Comparison of ENCODE assay signal across 21 cellular contexts in genomic region chr9:129854588-129855110, GRCh38. TPM values are rescaled to one million over a fixed set of nuclear protein-coding genes. Genes with fewer than 3 reads are reported as not detected.
DNase-seq lines count a peak whose midpoint lies in the region; ATAC-seq and TF ChIP-seq lines count a peak whose summit lies in the region.
"Had no signal": no experiment of that assay in that cellular context is flagged by ENCODE, and none has a peak within 500 bp of the region (broad histone marks: within the 10 kb centered on the region; RNA-seq: fewer than 3 reads in every experiment).

No MANE protein-coding gene starts in this region.

- H3K4me3 Mint-ChIP-seq in activated T-cell treated with anti-CD3 and anti-CD28 coated beads, Interleukin-2, amount 50 U/mL, for 72 hours = peak overlapping the region; percentile 39 to 79
- H3K4me3 Mint-ChIP-seq in T-helper 2 cell treated with Interferon-gamma antibody and Interleukin-4, amounts not matched to agents 5 μg/mL and 100 μg/mL, for 36 hours = peak overlapping the region; percentile 45
- peak overlapping the region; percentile 62 for H3K4me3 Mint-ChIP-seq in central memory CD8-positive, alpha-beta T cell
- H3K4me3 Mint-ChIP-seq in stimulated activated naive CD8-positive, alpha-beta T cell treated with anti-CD3 and anti-CD28 coated beads, Interleukin-15, Interleukin-2, amounts not matched to agents 100 ng/mL and 50 ng/mL, for 24 hours = peak overlapping the region; percentile 45
- H3K4me3 Mint-ChIP-seq: CD14-positive monocyte; nephron progenitor cell; stimulated activated naive B cell treated with anti-CD40 and anti-IgM and Interleukin-4, amounts not matched to agents 10 μg/mL and 1 μg/mL and 100 μg/mL, for 72 hours had no signal

- no peak for TF ChIP-seq POLR2A in breast epithelium (IDR thresholded peaks at IDR 0.05)

- intact Hi-C loops in breast epithelium (cut with DNase I; ENCODE audit: low total_unique reads) = loop anchor here (5.0 kb wide), 1 partner anchor 368 kb away; no protein-coding TSS in a partner anchor

- H3K4me1 Mint-ChIP-seq in activated T-cell treated with anti-CD3 and anti-CD28 coated beads, Interleukin-2, amount 50 U/mL, for 72 hours (ENCODE audit: low read depth) = peaks cover 47% of the 10 kb centered on the region
- H3K4me1 Mint-ChIP-seq in T-helper 2 cell treated with Interferon-gamma antibody and Interleukin-4, amounts not matched to agents 5 μg/mL and 100 μg/mL, for 36 hours (ENCODE audit: low read depth) = peaks cover 47% of the 10 kb centered on the region
- H3K4me1 Mint-ChIP-seq in central memory CD8-positive, alpha-beta T cell = peaks cover 32% of the 10 kb centered on the region
- H3K4me1 Mint-ChIP-seq in stimulated activated naive CD8-positive, alpha-beta T cell treated with anti-CD3 and anti-CD28 coated beads, Interleukin-15, Interleukin-2, amounts not matched to agents 100 ng/mL and 50 ng/mL, for 24 hours (ENCODE audit: low read depth) = peaks cover 38% of the 10 kb centered on the region
- H3K4me1 Mint-ChIP-seq: CD14-positive monocyte; stimulated activated naive B cell treated with anti-CD40 and anti-IgM and Interleukin-4, amounts not matched to agents 10 μg/mL and 1 μg/mL and 100 μg/mL, for 72 hours had no signal

- DNase-seq in activated T-cell treated with anti-CD3 and anti-CD28 coated beads, Interleukin-2, amount 50 U/mL, for 72 hours = no peak
- DNase-seq in activated T-cell treated with anti-CD3 and anti-CD28 coated beads, Interleukin-2, amount 50 U/mL, for 48 hours = no peak
- no peak for DNase-seq in T-helper 2 cell treated with Interferon-gamma antibody and Interleukin-4, amounts not matched to agents 5 μg/mL and 100 μg/mL, for 36 hours (ENCODE audit: low spot score)
- DNase-seq in central memory CD8-positive, alpha-beta T cell (ENCODE audit: low spot score in 2 of 2) = no peak
- DNase-seq in breast epithelium (ENCODE audit: low spot score in 2 of 2) (no peak), NCI-H526 treated with DMSO at 0.1 percent for 48 hours (lab: John Stamatoyannopoulos, UW) (no peak)
- DNase-seq: DMS79; H7; KG1; MV-4-11; NCI-H187; nephron progenitor cell; sigmoid colon; SJCRH30; stimulated activated naive B cell treated with anti-CD40 and anti-IgM and Interleukin-4, amounts not matched to agents 10 μg/mL and 1 μg/mL and 100 μg/mL, for 72 hours; trophoblast cell had no signal

- no peak overlapping the region for H3K27ac ChIP-seq in breast epithelium
- H3K27ac ChIP-seq: coronary artery, sigmoid colon, SJCRH30 had no signal

- no peaks in the 10 kb centered on the region for H3K27me3 ChIP-seq in breast epithelium
- H3K27me3 ChIP-seq: sigmoid colon, SJCRH30 had no signal

- H3K9me3 ChIP-seq in breast epithelium = no peaks in the 10 kb centered on the region
- H3K9me3 ChIP-seq: sigmoid colon, SJCRH30 had no signal

- TF ChIP-seq CTCF in breast epithelium (IDR thresholded peaks at IDR 0.05) = no peak

- peaks cover 4% of the 10 kb centered on the region for H3K36me3 ChIP-seq in breast epithelium

- peaks cover 14 to 27% of the 10 kb centered on the region in 2 donors for H3K36me3 Mint-ChIP-seq in activated T-cell treated with anti-CD3 and anti-CD28 coated beads, Interleukin-2, amount 50 U/mL, for 72 hours (ENCODE audit: insufficient read depth in 2 of 2)
- peaks cover 66% of the 10 kb centered on the region for H3K36me3 Mint-ChIP-seq in T-helper 2 cell treated with Interferon-gamma antibody and Interleukin-4, amounts not matched to agents 5 μg/mL and 100 μg/mL, for 36 hours (ENCODE audit: low read depth)
- H3K36me3 Mint-ChIP-seq in central memory CD8-positive, alpha-beta T cell (ENCODE audit: insufficient read depth) = peaks cover 48% of the 10 kb centered on the region
- H3K36me3 Mint-ChIP-seq in stimulated activated naive CD8-positive, alpha-beta T cell treated with anti-CD3 and anti-CD28 coated beads, Interleukin-15, Interleukin-2, amounts not matched to agents 100 ng/mL and 50 ng/mL, for 24 hours (ENCODE audit: low read depth) = peaks cover 69% of the 10 kb centered on the region

- H3K9me3 Mint-ChIP-seq in activated T-cell treated with anti-CD3 and anti-CD28 coated beads, Interleukin-2, amount 50 U/mL, for 72 hours = no peaks in the 10 kb centered on the region
- H3K9me3 Mint-ChIP-seq in T-helper 2 cell treated with Interferon-gamma antibody and Interleukin-4, amounts not matched to agents 5 μg/mL and 100 μg/mL, for 36 hours = no peaks in the 10 kb centered on the region
- H3K9me3 Mint-ChIP-seq in central memory CD8-positive, alpha-beta T cell = no peaks in the 10 kb centered on the region
- H3K9me3 Mint-ChIP-seq in stimulated activated naive CD8-positive, alpha-beta T cell treated with anti-CD3 and anti-CD28 coated beads, Interleukin-15, Interleukin-2, amounts not matched to agents 100 ng/mL and 50 ng/mL, for 24 hours = no peaks in the 10 kb centered on the region
- H3K9me3 Mint-ChIP-seq: nephron progenitor cell; stimulated activated naive B cell treated with anti-CD40 and anti-IgM and Interleukin-4, amounts not matched to agents 10 μg/mL and 1 μg/mL and 100 μg/mL, for 72 hours had no signal

- no peaks in the 10 kb centered on the region for H3K27me3 Mint-ChIP-seq in activated T-cell treated with anti-CD3 and anti-CD28 coated beads, Interleukin-2, amount 50 U/mL, for 72 hours (ENCODE audit: low read depth)
- no peaks in the 10 kb centered on the region for H3K27me3 Mint-ChIP-seq in T-helper 2 cell treated with Interferon-gamma antibody and Interleukin-4, amounts not matched to agents 5 μg/mL and 100 μg/mL, for 36 hours (ENCODE audit: low read depth)
- no peaks in the 10 kb centered on the region for H3K27me3 Mint-ChIP-seq in central memory CD8-positive, alpha-beta T cell
- no peaks in the 10 kb centered on the region for H3K27me3 Mint-ChIP-seq in stimulated activated naive CD8-positive, alpha-beta T cell treated with anti-CD3 and anti-CD28 coated beads, Interleukin-15, Interleukin-2, amounts not matched to agents 100 ng/mL and 50 ng/mL, for 24 hours
- H3K27me3 Mint-ChIP-seq: stimulated activated naive B cell treated with anti-CD40 and anti-IgM and Interleukin-4, amounts not matched to agents 10 μg/mL and 1 μg/mL and 100 μg/mL, for 72 hours had no signal

- ATAC-seq in activated T-cell treated with anti-CD3 and anti-CD28 coated beads, Interleukin-2, amount 50 U/mL, for 72 hours (replicated peaks in 1 of 2) = peak; percentile 45 to 50
- peak; percentile 80 for ATAC-seq in central memory CD8-positive, alpha-beta T cell (replicated peaks; ENCODE audit: extremely low read depth, poor library complexity, severe bottlenecking)
- no peak for ATAC-seq in esophagus mucosa
- ATAC-seq: Panc1; stimulated activated naive B cell treated with anti-CD40 and anti-IgM and Interleukin-4, amounts not matched to agents 10 μg/mL and 1 μg/mL and 100 μg/mL, for 72 hours had no signal

- no peaks in the 10 kb centered on the region for H3K4me1 ChIP-seq in breast epithelium
- H3K4me1 ChIP-seq: SJCRH30 had no signal

- H3K4me3 ChIP-seq in breast epithelium = no peak overlapping the region
- H3K4me3 ChIP-seq: coronary artery, sigmoid colon, SJCRH30 had no signal

- peak overlapping the region; percentile 88 for H3K27ac Mint-ChIP-seq in activated T-cell treated with anti-CD3 and anti-CD28 coated beads, Interleukin-2, amount 50 U/mL, for 72 hours
- peak overlapping the region; percentile 73 for H3K27ac Mint-ChIP-seq in T-helper 2 cell treated with Interferon-gamma antibody and Interleukin-4, amounts not matched to agents 5 μg/mL and 100 μg/mL, for 36 hours
- H3K27ac Mint-ChIP-seq in central memory CD8-positive, alpha-beta T cell (ENCODE audit: low read depth) = peak overlapping the region; percentile 51
- H3K27ac Mint-ChIP-seq in stimulated activated naive CD8-positive, alpha-beta T cell treated with anti-CD3 and anti-CD28 coated beads, Interleukin-15, Interleukin-2, amounts not matched to agents 100 ng/mL and 50 ng/mL, for 24 hours = peak overlapping the region; percentile 88
- H3K27ac Mint-ChIP-seq: nephron progenitor cell; stimulated activated naive B cell treated with anti-CD40 and anti-IgM and Interleukin-4, amounts not matched to agents 10 μg/mL and 1 μg/mL and 100 μg/mL, for 72 hours had no signal

RNA-seq across cellular contexts. Expression of gene USP20, which starts 19.4 kb away (rescaled TPM):
- total RNA-seq in activated T-cell treated with anti-CD3 and anti-CD28 coated beads, Interleukin-2, amount 50 U/mL, for 72 hours = 10 to 100 TPM; 74.4 to 77.9 TPM
- total RNA-seq in breast epithelium (10 to 100 TPM; 15.0 to 30.9 (median 22.3) TPM), esophagus mucosa (12.8 TPM)

RNA-seq across cellular contexts. Expression of gene C9orf78, which starts 19.6 kb away (rescaled TPM):
- total RNA-seq in activated T-cell treated with anti-CD3 and anti-CD28 coated beads, Interleukin-2, amount 50 U/mL, for 72 hours = 10 to 100 TPM; 44.6 to 51.7 TPM
- total RNA-seq in breast epithelium (100 to 1,000 TPM in 1 of 3 donors, 10 to 100 TPM in 2; 56.7 to 189 (median 57.8) TPM), esophagus mucosa (25.1 TPM)

RNA-seq across cellular contexts. Expression of gene TOR1A, which starts 30.7 kb away (rescaled TPM):
- 10 to 100 TPM; 47.0 to 49.3 TPM for total RNA-seq in activated T-cell treated with anti-CD3 and anti-CD28 coated beads, Interleukin-2, amount 50 U/mL, for 72 hours
- 10 to 100 TPM; 54.4 to 60.7 (median 57.8) TPM for total RNA-seq in breast epithelium
- total RNA-seq in esophagus mucosa = 15.5 TPM

RNA-seq across cellular contexts. Expression of gene TOR1B, which starts 51.7 kb away (rescaled TPM):
- 10 to 100 TPM; 19.9 to 32.0 TPM for total RNA-seq in activated T-cell treated with anti-CD3 and anti-CD28 coated beads, Interleukin-2, amount 50 U/mL, for 72 hours
- total RNA-seq in breast epithelium = 10 to 100 TPM; 22.6 to 26.7 (median 23.9) TPM
- total RNA-seq in esophagus mucosa = 11.7 TPM
